In the genomic region with DNA sequence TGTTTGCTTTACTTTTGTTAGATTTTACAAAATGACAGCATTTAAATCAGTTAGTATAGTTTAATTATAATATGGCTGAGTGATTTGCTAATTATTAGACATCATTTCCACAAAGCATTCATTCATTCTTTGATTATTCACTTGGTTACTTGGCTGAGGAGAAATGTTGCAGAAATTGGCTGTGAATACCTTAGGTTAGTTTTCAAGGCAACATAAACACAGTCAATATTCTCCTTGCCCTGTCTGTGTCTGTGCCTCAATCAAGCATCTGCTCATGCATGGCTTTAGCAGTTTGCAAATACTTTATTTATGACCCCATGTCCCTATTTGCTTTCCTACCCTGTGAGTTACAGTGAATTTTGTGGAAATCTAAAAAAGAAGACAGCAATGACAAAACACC, we compare ENCODE assay signal across 12 cellular contexts.
DNase-seq lines count a peak whose midpoint lies in the region; ATAC-seq lines count a peak whose summit lies in the region.
"Had no signal": no experiment of that assay in that cellular context is flagged by ENCODE, and none has a peak within 500 bp of the region (broad histone marks: within the 10 kb centered on the region; RNA-seq: fewer than 3 reads in every experiment).

No MANE protein-coding gene starts in this region.

- ATAC-seq in GM21737 (IDR thresholded peaks at IDR 0.05; ENCODE audit: unreplicated experiment) = no peak
- ATAC-seq in activated CD8-positive, alpha-beta T cell treated with anti-CD3 and anti-CD28 coated beads, Interleukin-2, amount 10 ng/mL, durations not matched to agents 7 days and 5 days = no peak

- H3K4me1 Mint-ChIP-seq in activated naive CD8-positive, alpha-beta T cell (ENCODE audit: low read depth) = peaks cover 10% of the 10 kb centered on the region
- peaks cover 6% of the 10 kb centered on the region for H3K4me1 Mint-ChIP-seq in activated naive CD8-positive, alpha-beta T cell treated with anti-CD3 and anti-CD28 coated beads for 36 hours
- H3K4me1 Mint-ChIP-seq in activated T-helper 1 cell treated with anti-CD3 and anti-CD28 coated beads, Interleukin-12 subunit alpha, Interleukin-12 subunit beta, Interleukin-2, Interleukin-4 antibody, amounts not matched to agents 30 ng/mL and 10 ng/mL and 1 ng/mL, durations not matched to agents 14 hours and 24 hours and 36 hours (ENCODE audit: low read depth) = peaks cover 29% of the 10 kb centered on the region
- H3K4me1 Mint-ChIP-seq in activated CD8-positive, alpha-beta T cell treated with anti-CD3 and anti-CD28 coated beads, Interleukin-2, amount 10 ng/mL, durations not matched to agents 7 days and 5 days (ENCODE audit: low read depth) = no peaks in the 10 kb centered on the region
- H3K4me1 Mint-ChIP-seq: CD4-positive, alpha-beta memory T cell had no signal

- H3K4me3 Mint-ChIP-seq in activated naive CD8-positive, alpha-beta T cell = no peak overlapping the region
- no peak overlapping the region for H3K4me3 Mint-ChIP-seq in activated naive CD8-positive, alpha-beta T cell treated with anti-CD3 and anti-CD28 coated beads for 36 hours
- peak overlapping the region; percentile 52 for H3K4me3 Mint-ChIP-seq in activated T-helper 1 cell treated with anti-CD3 and anti-CD28 coated beads, Interleukin-12 subunit alpha, Interleukin-12 subunit beta, Interleukin-2, Interleukin-4 antibody, amounts not matched to agents 30 ng/mL and 10 ng/mL and 1 ng/mL, durations not matched to agents 14 hours and 24 hours and 36 hours
- no peak overlapping the region for H3K4me3 Mint-ChIP-seq in activated CD8-positive, alpha-beta T cell treated with anti-CD3 and anti-CD28 coated beads, Interleukin-2, amount 10 ng/mL, durations not matched to agents 7 days and 5 days
- H3K4me3 Mint-ChIP-seq: CD4-positive, alpha-beta memory T cell had no signal

- peaks cover 4% of the 10 kb centered on the region for H3K27me3 Mint-ChIP-seq in activated naive CD8-positive, alpha-beta T cell
- peaks cover 16% of the 10 kb centered on the region for H3K27me3 Mint-ChIP-seq in activated naive CD8-positive, alpha-beta T cell treated with anti-CD3 and anti-CD28 coated beads for 36 hours
- peaks cover 2% of the 10 kb centered on the region for H3K27me3 Mint-ChIP-seq in activated T-helper 1 cell treated with anti-CD3 and anti-CD28 coated beads, Interleukin-12 subunit alpha, Interleukin-12 subunit beta, Interleukin-2, Interleukin-4 antibody, amounts not matched to agents 30 ng/mL and 10 ng/mL and 1 ng/mL, durations not matched to agents 14 hours and 24 hours and 36 hours (ENCODE audit: insufficient read depth)
- H3K27me3 Mint-ChIP-seq in activated CD8-positive, alpha-beta T cell treated with anti-CD3 and anti-CD28 coated beads, Interleukin-2, amount 10 ng/mL, durations not matched to agents 7 days and 5 days (ENCODE audit: low read depth) = peaks cover 4% of the 10 kb centered on the region

- no peak for DNase-seq in activated naive CD8-positive, alpha-beta T cell treated with anti-CD3 and anti-CD28 coated beads for 36 hours
- DNase-seq in activated T-helper 1 cell treated with anti-CD3 and anti-CD28 coated beads, Interleukin-12 subunit alpha, Interleukin-12 subunit beta, Interleukin-2, Interleukin-4 antibody, amounts not matched to agents 30 ng/mL and 10 ng/mL and 1 ng/mL, durations not matched to agents 14 hours and 24 hours and 36 hours (ENCODE audit: low spot score) = no peak
- peak; percentile 72 for DNase-seq in kidney tubule cell (ENCODE audit: low spot score)
- DNase-seq in GM19240 (ENCODE audit: insufficient read length, low spot score) = no peak
- DNase-seq in activated CD8-positive, alpha-beta T cell treated with anti-CD3 and anti-CD28 coated beads, Interleukin-2, amount 10 ng/mL, durations not matched to agents 7 days and 5 days = no peak
- DNase-seq: BE2C; CD4-positive, alpha-beta memory T cell; DMS153; DND-41; GDM1 had no signal

- POLR2A ChIA-PET in activated CD8-positive, alpha-beta T cell treated with anti-CD3 and anti-CD28 coated beads, Interleukin-2, amount 10 ng/mL, durations not matched to agents 7 days and 5 days (lab: Charles Lee) = no interaction called here

- H3K36me3 Mint-ChIP-seq in activated naive CD8-positive, alpha-beta T cell = no peaks in the 10 kb centered on the region
- H3K36me3 Mint-ChIP-seq in activated naive CD8-positive, alpha-beta T cell treated with anti-CD3 and anti-CD28 coated beads for 36 hours = no peaks in the 10 kb centered on the region
- peaks cover 2% of the 10 kb centered on the region for H3K36me3 Mint-ChIP-seq in activated T-helper 1 cell treated with anti-CD3 and anti-CD28 coated beads, Interleukin-12 subunit alpha, Interleukin-12 subunit beta, Interleukin-2, Interleukin-4 antibody, amounts not matched to agents 30 ng/mL and 10 ng/mL and 1 ng/mL, durations not matched to agents 14 hours and 24 hours and 36 hours (ENCODE audit: low read depth)
- no peaks in the 10 kb centered on the region for H3K36me3 Mint-ChIP-seq in activated CD8-positive, alpha-beta T cell treated with anti-CD3 and anti-CD28 coated beads, Interleukin-2, amount 10 ng/mL, durations not matched to agents 7 days and 5 days (ENCODE audit: low read depth)
- H3K36me3 Mint-ChIP-seq: CD4-positive, alpha-beta memory T cell had no signal

- CTCF ChIA-PET in activated CD8-positive, alpha-beta T cell treated with anti-CD3 and anti-CD28 coated beads, Interleukin-2, amount 10 ng/mL, durations not matched to agents 7 days and 5 days (lab: Charles Lee) = interaction anchor here (0.6 kb wide), 1 partner anchor 878 kb away, joined by 3 read pairs; no protein-coding TSS in a partner anchor

- intact Hi-C loops in activated T-helper 1 cell treated with anti-CD3 and anti-CD28 coated beads, Interleukin-12 subunit alpha, Interleukin-12 subunit beta, Interleukin-2, Interleukin-4 antibody, amounts not matched to agents 30 ng/mL and 10 ng/mL and 1 ng/mL, durations not matched to agents 14 hours and 24 hours and 36 hours (cut with micrococcal nuclease) = loop anchor here (5.0 kb wide), 2 partner anchors 360 to 795 kb away; partner anchors contain the start of gene FBXO30

- H3K9me3 Mint-ChIP-seq in activated naive CD8-positive, alpha-beta T cell (ENCODE audit: low read depth) = no peaks in the 10 kb centered on the region
- no peaks in the 10 kb centered on the region for H3K9me3 Mint-ChIP-seq in activated naive CD8-positive, alpha-beta T cell treated with anti-CD3 and anti-CD28 coated beads for 36 hours
- no peaks in the 10 kb centered on the region for H3K9me3 Mint-ChIP-seq in activated T-helper 1 cell treated with anti-CD3 and anti-CD28 coated beads, Interleukin-12 subunit alpha, Interleukin-12 subunit beta, Interleukin-2, Interleukin-4 antibody, amounts not matched to agents 30 ng/mL and 10 ng/mL and 1 ng/mL, durations not matched to agents 14 hours and 24 hours and 36 hours
- H3K9me3 Mint-ChIP-seq in activated CD8-positive, alpha-beta T cell treated with anti-CD3 and anti-CD28 coated beads, Interleukin-2, amount 10 ng/mL, durations not matched to agents 7 days and 5 days (ENCODE audit: insufficient read depth) = no peaks in the 10 kb centered on the region

- H3K27ac Mint-ChIP-seq in activated naive CD8-positive, alpha-beta T cell = peak overlapping the region; percentile 77
- H3K27ac Mint-ChIP-seq in activated naive CD8-positive, alpha-beta T cell treated with anti-CD3 and anti-CD28 coated beads for 36 hours = no peak overlapping the region
- no peak overlapping the region for H3K27ac Mint-ChIP-seq in activated T-helper 1 cell treated with anti-CD3 and anti-CD28 coated beads, Interleukin-12 subunit alpha, Interleukin-12 subunit beta, Interleukin-2, Interleukin-4 antibody, amounts not matched to agents 30 ng/mL and 10 ng/mL and 1 ng/mL, durations not matched to agents 14 hours and 24 hours and 36 hours
- no peak overlapping the region for H3K27ac Mint-ChIP-seq in activated CD8-positive, alpha-beta T cell treated with anti-CD3 and anti-CD28 coated beads, Interleukin-2, amount 10 ng/mL, durations not matched to agents 7 days and 5 days
- H3K27ac Mint-ChIP-seq: CD4-positive, alpha-beta memory T cell had no signal
